In genomic region chr17:76451480-76451879, GRCh38 we compare ENCODE assay signal across 8 cellular contexts. TPM values are rescaled to one million over a fixed set of nuclear protein-coding genes. Genes with fewer than 3 reads are reported as not detected.
DNase-seq lines count a peak whose midpoint lies in the region; ATAC-seq and TF ChIP-seq lines count a peak whose summit lies in the region.

No MANE protein-coding gene starts in this region.

- peaks cover 4% of the 10 kb centered on the region for H3K36me3 Mint-ChIP-seq in T-helper 1 cell treated with Interleukin-12 subunit alpha and Interleukin-12 subunit beta and Interleukin-4 antibody, amounts not matched to agents 30 μg/mL and 1 μg/mL, for 36 hours (ENCODE audit: low read depth)
- no peaks in the 10 kb centered on the region for H3K36me3 Mint-ChIP-seq in osteocyte (ENCODE audit: unreplicated experiment)

- H3K4me3 Mint-ChIP-seq in T-helper 1 cell treated with Interleukin-12 subunit alpha and Interleukin-12 subunit beta and Interleukin-4 antibody, amounts not matched to agents 30 μg/mL and 1 μg/mL, for 36 hours, result peak overlapping the region; percentile 92
- H3K4me3 Mint-ChIP-seq in osteocyte (ENCODE audit: unreplicated experiment), result peak overlapping the region; percentile 83

- TF ChIP-seq CTCF in Panc1 (IDR thresholded peaks at IDR 0.05) (no peak), osteocyte (IDR thresholded peaks at IDR 0.05) (no peak)

- no TSS peak for BruUV-seq in Panc1 (replicated peaks; lab: Mats Ljungman, UMichigan)

- in situ Hi-C loops in Panc1 (cut with HindIII; ENCODE audit: low pct_unique_long_range_greater_than_20kb, low sequenced_read_pairs), result no loop called here

- H3K4me1 Mint-ChIP-seq in T-helper 1 cell treated with Interleukin-12 subunit alpha and Interleukin-12 subunit beta and Interleukin-4 antibody, amounts not matched to agents 30 μg/mL and 1 μg/mL, for 36 hours (ENCODE audit: low read depth), result peaks cover 46% of the 10 kb centered on the region
- H3K4me1 Mint-ChIP-seq in osteocyte (ENCODE audit: unreplicated experiment), result peaks cover 45% of the 10 kb centered on the region

- CTCF ChIA-PET in Panc1 (lab: Charles Lee), result interaction anchor here (0.6 kb wide), 2 partner anchors 73 to 336 kb away, joined by 5 to 6 read pairs; no protein-coding TSS in a partner anchor

- intact Hi-C loops in Panc1 (cut with micrococcal nuclease; ENCODE audit: unreplicated experiment), result no loop called here

- H3K36me3 ChIP-seq in Panc1 (ENCODE audit: control insufficient read depth, insufficient read depth, low read length) (no peaks in the 10 kb centered on the region; the same call in 1 of the 2 replicates), endocrine pancreas (ENCODE audit: control insufficient read depth, insufficient read depth, low read length) (no peaks in the 10 kb centered on the region)

- peak overlapping the region; percentile 72 for H3K27ac ChIP-seq in Panc1 (ENCODE audit: low read length)

- DNase-seq in T-helper 1 cell, result no peak
- DNase-seq in Panc1 (ENCODE audit: low read depth, low spot score), result no peak
- no peak for DNase-seq in osteocyte (ENCODE audit: extremely low spot score, unreplicated experiment)
- no peak for DNase-seq in stimulated activated naive CD4-positive, alpha-beta T cell treated with Interleukin-2 at 50 U/mL for 16 hours (lab: John Stamatoyannopoulos, UW)
- no peak for DNase-seq in NCI-H510A (lab: John Stamatoyannopoulos, UW)
- DNase-seq in GM19238 (ENCODE audit: insufficient read length, low spot score), result no peak

- peaks cover 4% of the 10 kb centered on the region for H3K27me3 Mint-ChIP-seq in T-helper 1 cell treated with Interleukin-12 subunit alpha and Interleukin-12 subunit beta and Interleukin-4 antibody, amounts not matched to agents 30 μg/mL and 1 μg/mL, for 36 hours (ENCODE audit: low read depth)
- no peaks in the 10 kb centered on the region for H3K27me3 Mint-ChIP-seq in osteocyte (ENCODE audit: unreplicated experiment)

- peaks cover 37% of the 10 kb centered on the region for H3K4me1 ChIP-seq in Panc1 (ENCODE audit: control insufficient read depth, insufficient read depth, low read length)
- no peaks in the 10 kb centered on the region for H3K4me1 ChIP-seq in endocrine pancreas (ENCODE audit: control insufficient read depth, insufficient read depth, low read length)

- ATAC-seq in Panc1, result no peak

- H3K27me3 ChIP-seq in Panc1 (ENCODE audit: control insufficient read depth, insufficient read depth, low read length) (no peaks in the 10 kb centered on the region), endocrine pancreas (ENCODE audit: control insufficient read depth, insufficient read depth, low read length) (no peaks in the 10 kb centered on the region)

- no peaks in the 10 kb centered on the region for H3K9me3 Mint-ChIP-seq in T-helper 1 cell treated with Interleukin-12 subunit alpha and Interleukin-12 subunit beta and Interleukin-4 antibody, amounts not matched to agents 30 μg/mL and 1 μg/mL, for 36 hours
- no peaks in the 10 kb centered on the region for H3K9me3 Mint-ChIP-seq in osteocyte (ENCODE audit: unreplicated experiment)

- no peak overlapping the region for H3K9ac ChIP-seq in endocrine pancreas (ENCODE audit: control insufficient read depth, insufficient read depth, low read length)

- no peaks in the 10 kb centered on the region for H3K9me3 ChIP-seq in Panc1 (ENCODE audit: control insufficient read depth, insufficient read depth, low read depth, low read length)
- no peaks in the 10 kb centered on the region for H3K9me3 ChIP-seq in endocrine pancreas (ENCODE audit: control insufficient read depth, low read length)

- peak overlapping the region; percentile 0 for H3K27ac Mint-ChIP-seq in T-helper 1 cell treated with Interleukin-12 subunit alpha and Interleukin-12 subunit beta and Interleukin-4 antibody, amounts not matched to agents 30 μg/mL and 1 μg/mL, for 36 hours
- H3K27ac Mint-ChIP-seq in osteocyte (ENCODE audit: unreplicated experiment), result no peak overlapping the region

- H3K4me3 ChIP-seq in Panc1 (ENCODE audit: low read depth in 2 of 2, low read length in 2 of 2) (peak overlapping the region; percentile 80 to 88), endocrine pancreas (ENCODE audit: control insufficient read depth, insufficient read depth, low read length) (peak overlapping the region; percentile 54)

- POLR2A ChIA-PET in Panc1 (lab: Charles Lee), result no interaction called here

RNA-seq across cellular contexts. Expression of gene UBE2O, which starts 1.5 kb away (rescaled TPM):
- 47.5 TPM for total RNA-seq in Panc1 (2021; ENCODE audit: unreplicated experiment)
- 57.7 TPM for polyA plus RNA-seq in Panc1 (2012; ENCODE audit: insufficient read length)
- total RNA-seq in osteocyte, result 30.7 and 32.4 TPM in 2 replicates

RNA-seq across cellular contexts. Expression of gene AANAT, which starts 15.9 kb away (rescaled TPM):
- total RNA-seq in Panc1 (2021; ENCODE audit: unreplicated experiment), result not detected
- polyA plus RNA-seq in Panc1 (2012; ENCODE audit: insufficient read length), result 0.24 TPM
- not detected in 2 replicates for total RNA-seq in osteocyte

RNA-seq across cellular contexts. Expression of gene RHBDF2, which starts 49.7 kb away (rescaled TPM):
- 67.8 TPM for total RNA-seq in Panc1 (2021; ENCODE audit: unreplicated experiment)
- 77.4 TPM for polyA plus RNA-seq in Panc1 (2012; ENCODE audit: insufficient read length)
- 14.5 and 17.5 TPM in 2 replicates for total RNA-seq in osteocyte
